Comparison of ENCODE assay signal across 8 cellular contexts in genomic region chr7:26201261-26202018, GRCh38. TPM values are rescaled to one million over a fixed set of nuclear protein-coding genes. Genes with fewer than 3 reads are reported as not detected.
DNase-seq lines count a peak whose midpoint lies in the region; ATAC-seq, FAIRE-seq and TF ChIP-seq lines count a peak whose summit lies in the region.

Gene CBX3, plus strand, starts transcription at chr7:26201745. Its CDS starts 1,254 bp downstream, at chr7:26202999.

- peak within 1 kb of the TSS; percentile 100 for H3K4me3 Mint-ChIP-seq in central memory CD8-positive, alpha-beta T cell

- H3K27ac Mint-ChIP-seq in central memory CD8-positive, alpha-beta T cell (ENCODE audit: low read depth) = peak within 1 kb of the TSS; percentile 100

- H3K9me3 Mint-ChIP-seq in central memory CD8-positive, alpha-beta T cell = no peaks in the 10 kb centered on the region

- TF ChIP-seq CTCF in AG09319 (IDR thresholded peaks at IDR 0.05; ENCODE audit: low read depth, low read length) = no peak
- TF ChIP-seq CTCF in keratinocyte (optimal IDR thresholded peaks at IDR 0.05 in 1 of 3, IDR thresholded peaks at IDR 0.05 in 1 of 3, conservative IDR thresholded peaks at IDR 0.05 in 1 of 3; ENCODE audit: extremely low read depth in 1 of 3, insufficient read depth in 2 of 3, low read length in 3 of 3) = no peak

- H3K9ac ChIP-seq in keratinocyte (ENCODE audit: control insufficient read depth, extremely low read depth, insufficient read depth, low read length) = peak within 1 kb of the TSS; percentile 100

- ATAC-seq in GM19035 (IDR thresholded peaks at IDR 0.05; ENCODE audit: unreplicated experiment) (peak; percentile 41), HG03280 (IDR thresholded peaks at IDR 0.05; ENCODE audit: unreplicated experiment) (peak; percentile 41)
- peak; percentile 37 to 50 for ATAC-seq in activated CD4-positive, CD25-positive, alpha-beta regulatory T cell treated with anti-CD3 and anti-CD28 coated beads, Interleukin-2, amount 50 U/mL, for 24 hours
- peak; percentile 55 for ATAC-seq in central memory CD8-positive, alpha-beta T cell (replicated peaks; ENCODE audit: extremely low read depth, poor library complexity, severe bottlenecking)

- peaks cover 17% of the 10 kb centered on the region for H3K4me1 ChIP-seq in keratinocyte (ENCODE audit: control insufficient read depth, extremely low read depth, insufficient read depth, low read length)

- H3K4me3 ChIP-seq in keratinocyte (ENCODE audit: control insufficient read depth in 2 of 3, extremely low read depth in 1 of 3, insufficient read depth in 2 of 3, low read depth in 1 of 3, low read length in 3 of 3) = peak within 1 kb of the TSS; percentile 94 to 100 (median 95)

- H3K36me3 Mint-ChIP-seq in central memory CD8-positive, alpha-beta T cell (ENCODE audit: insufficient read depth) = peaks cover 69% of the 10 kb centered on the region

- peaks cover 89% of the 10 kb centered on the region for H3K79me2 ChIP-seq in keratinocyte (ENCODE audit: control insufficient read depth, insufficient read depth, low read length)

- peak; percentile 44 for DNase-seq in AG09319 (ENCODE audit: extremely low read depth, low read depth)
- peak; percentile 96 for DNase-seq in NCI-H446 treated with DMSO at 0.1 percent for 48 hours (lab: John Stamatoyannopoulos, UW)
- peak; percentile 89 to 90 for DNase-seq in central memory CD8-positive, alpha-beta T cell (ENCODE audit: low spot score in 2 of 2)
- DNase-seq in keratinocyte (ENCODE audit: low read depth, low spot score) = no peak
- DNase-seq in stimulated activated CD4-positive, alpha-beta T cell treated with anti-CD3 and anti-CD28 coated beads, Interleukin-15, amount 100 ng/mL, for 1 hour (ENCODE audit: low read depth in 1 of 2, low spot score in 1 of 2) = peak; percentile 70 to 78

- no peaks in the 10 kb centered on the region for H3K9me3 ChIP-seq in keratinocyte (ENCODE audit: control insufficient read depth, low read depth, low read length)

- no peaks in the 10 kb centered on the region for H3K9me1 ChIP-seq in keratinocyte (ENCODE audit: control insufficient read depth, extremely low read depth, insufficient read depth, low read length)

- dilution Hi-C loops in keratinocyte (cut with MboI; ENCODE audit: extremely low pct_ligation_motif_present, low sequenced_read_pairs) = no loop called here

- no peak for FAIRE-seq in keratinocyte (lab: Jason Lieb, UNC)

- peaks cover 32% of the 10 kb centered on the region for H4K20me1 ChIP-seq in keratinocyte (ENCODE audit: control insufficient read depth, extremely low read depth, insufficient read depth, low read length)

- H3K27ac ChIP-seq in keratinocyte (ENCODE audit: control insufficient read depth, insufficient read depth, low read length) = peak within 1 kb of the TSS; percentile 99

- H3K27me3 Mint-ChIP-seq in central memory CD8-positive, alpha-beta T cell = no peaks in the 10 kb centered on the region

- H2AFZ ChIP-seq in keratinocyte (ENCODE audit: control insufficient read depth, low read length) = peak within 1 kb of the TSS; percentile 75

- H3K4me2 ChIP-seq in keratinocyte (ENCODE audit: control insufficient read depth, extremely low read depth, insufficient read depth, low read depth, low read length) = peak within 1 kb of the TSS; percentile 87

- H3K36me3 ChIP-seq in keratinocyte (ENCODE audit: control insufficient read depth in 2 of 2, extremely low read depth in 1 of 2, insufficient read depth in 2 of 2, low read length in 2 of 2) = peaks cover 12 to 27% of the 10 kb centered on the region in 2 experiments

- H3K27me3 ChIP-seq in keratinocyte (ENCODE audit: control insufficient read depth, extremely low read depth, insufficient read depth, low read length) = no peaks in the 10 kb centered on the region

- peaks cover 74% of the 10 kb centered on the region for H3K4me1 Mint-ChIP-seq in central memory CD8-positive, alpha-beta T cell

RNA-seq across cellular contexts. Expression of gene CBX3, which starts in this region (rescaled TPM):
- polyA plus RNA-seq in keratinocyte = 69.7 to 161 TPM (median 86.4 TPM) in 3 replicates
- 216 TPM for polyA plus RNA-seq in keratinocyte (2011; ENCODE audit: low read depth)
- 70.9 and 132 TPM in 2 replicates for polyA plus RNA-seq in keratinocyte (2011; cell fraction: cytosol; rRNA removed)
- 49.5 and 78.3 TPM in 2 replicates for polyA plus RNA-seq in keratinocyte (2011; cell fraction: nucleus; rRNA removed)
- polyA plus RNA-seq in keratinocyte (2012; ENCODE audit: low replicate concordance) = 84.0 and 132 TPM in 2 replicates
- 2.5 to 32.7 TPM (median 11.3 TPM) in 3 replicates for polyA minus RNA-seq in keratinocyte
- polyA minus RNA-seq in keratinocyte (2011; cell fraction: cytosol; rRNA and poly(A)+ RNA removed) = 19.6 TPM
- 12.6 and 19.5 TPM in 2 replicates for polyA minus RNA-seq in keratinocyte (2011; cell fraction: nucleus; rRNA and poly(A)+ RNA removed)
